In genomic region chr17:19386974-19387920, GRCh38 we compare ENCODE assay signal across 8 cellular contexts. TPM values are rescaled to one million over a fixed set of nuclear protein-coding genes. Genes with fewer than 3 reads are reported as not detected.
DNase-seq lines count a peak whose midpoint lies in the region; ATAC-seq and TF ChIP-seq lines count a peak whose summit lies in the region.

Gene MFAP4, minus strand, starts transcription at chr17:19387190. Its CDS starts 35 bp downstream, at chr17:19387155.

- H3K4me1 ChIP-seq in testis: peaks cover 64% of the 10 kb centered on the region
- H3K4me1 ChIP-seq in effector memory CD4-positive, alpha-beta T cell (ENCODE audit: control insufficient read depth, insufficient read depth, low read length, poor library complexity, severe bottlenecking): no peaks in the 10 kb centered on the region

- no peaks in the 10 kb centered on the region for H3K27me3 ChIP-seq in testis
- no peaks in the 10 kb centered on the region for H3K27me3 ChIP-seq in effector memory CD4-positive, alpha-beta T cell (replicated peaks; ENCODE audit: control insufficient read depth, insufficient read depth, low read length, poor library complexity, severe bottlenecking)

- ATAC-seq in left lobe of liver (peak; percentile 16), HG03439 (IDR thresholded peaks at IDR 0.05; ENCODE audit: unreplicated experiment) (no peak)

- no peak for TF ChIP-seq CTCF in brain (conservative IDR thresholded peaks at IDR 0.05)
- TF ChIP-seq CTCF in testis (IDR thresholded peaks at IDR 0.05): no peak

- H3K36me3 Mint-ChIP-seq in activated naive CD4-positive, alpha-beta T cell treated with anti-CD3 and anti-CD28 coated beads, Interleukin-2, amount 50 U/mL, for 24 hours: no peaks in the 10 kb centered on the region
- H3K36me3 Mint-ChIP-seq in brain: peaks cover 25% of the 10 kb centered on the region

- no peaks in the 10 kb centered on the region for H3K9me3 ChIP-seq in testis
- no peaks in the 10 kb centered on the region for H3K9me3 ChIP-seq in effector memory CD4-positive, alpha-beta T cell (ENCODE audit: control insufficient read depth, low read length)

- no peaks in the 10 kb centered on the region for H3K9me3 Mint-ChIP-seq in activated naive CD4-positive, alpha-beta T cell treated with anti-CD3 and anti-CD28 coated beads, Interleukin-2, amount 50 U/mL, for 24 hours
- no peaks in the 10 kb centered on the region for H3K9me3 Mint-ChIP-seq in brain

- no peak within 1 kb of the TSS for H3K4me3 Mint-ChIP-seq in activated naive CD4-positive, alpha-beta T cell treated with anti-CD3 and anti-CD28 coated beads, Interleukin-2, amount 50 U/mL, for 24 hours
- peak within 1 kb of the TSS; percentile 68 to 86 (median 77) for H3K4me3 Mint-ChIP-seq in brain

- peak within 1 kb of the TSS; percentile 74 for H3K27ac Mint-ChIP-seq in activated naive CD4-positive, alpha-beta T cell treated with anti-CD3 and anti-CD28 coated beads, Interleukin-2, amount 50 U/mL, for 24 hours
- H3K27ac Mint-ChIP-seq in brain: peak within 1 kb of the TSS; percentile 92 to 97 (median 95)

- no peak within 1 kb of the TSS for H3K4me3 ChIP-seq in testis
- no peak within 1 kb of the TSS for H3K4me3 ChIP-seq in effector memory CD4-positive, alpha-beta T cell (ENCODE audit: insufficient read depth, low read depth, low read length, poor library complexity, severe bottlenecking)

- H3K27me3 Mint-ChIP-seq in activated naive CD4-positive, alpha-beta T cell treated with anti-CD3 and anti-CD28 coated beads, Interleukin-2, amount 50 U/mL, for 24 hours: no peaks in the 10 kb centered on the region
- no peaks in the 10 kb centered on the region for H3K27me3 Mint-ChIP-seq in brain

- peak within 1 kb of the TSS; percentile 79 to 87 for H3K27ac ChIP-seq in testis
- H3K27ac ChIP-seq in effector memory CD4-positive, alpha-beta T cell (ENCODE audit: insufficient read depth, low read length, poor library complexity, severe bottlenecking): no peak within 1 kb of the TSS

- intact Hi-C loops in testis (cut with DNase I; ENCODE audit: low total_unique reads): no loop called here

- DNase-seq in activated naive CD4-positive, alpha-beta T cell treated with Interleukin-2 at 50 U/mL for 16 hours: no peak
- DNase-seq in left lobe of liver (ENCODE audit: low spot score): no peak
- DNase-seq in testis: peak; percentile 74
- DNase-seq in effector CD8-positive, alpha-beta T cell (lab: John Stamatoyannopoulos, UW): no peak
- no peak for DNase-seq in effector memory CD4-positive, alpha-beta T cell

- WGBS in testis, 2 donors: 32 to 43% methylated on average over 7 to 22 of the region's 22 CpGs

- TF ChIP-seq POLR2A in testis (IDR thresholded peaks at IDR 0.05): no peak

- H3K36me3 ChIP-seq in testis (ENCODE audit: low read depth, missing control alignments): no peaks in the 10 kb centered on the region
- peaks cover 9% of the 10 kb centered on the region for H3K36me3 ChIP-seq in effector memory CD4-positive, alpha-beta T cell (ENCODE audit: control insufficient read depth, insufficient read depth, low read length)

- peaks cover 5% of the 10 kb centered on the region for H3K4me1 Mint-ChIP-seq in activated naive CD4-positive, alpha-beta T cell treated with anti-CD3 and anti-CD28 coated beads, Interleukin-2, amount 50 U/mL, for 24 hours
- H3K4me1 Mint-ChIP-seq in brain: peaks cover 91% of the 10 kb centered on the region

RNA-seq across cellular contexts. Expression of gene MFAP4, which starts in this region (rescaled TPM):
- polyA plus RNA-seq in brain (ENCODE audit: insufficient read depth, low read depth, low replicate concordance) (30.0 TPM), testis (ENCODE audit: insufficient read depth, low read depth, low replicate concordance) (108 TPM)
- total RNA-seq in left lobe of liver (2.8 TPM), testis (10 to 100 TPM; 24.0 to 55.7 TPM)
